Comparison of ENCODE assay signal across 1 cellular context in genomic region chr2:74399785-74400184, GRCh38.
TF ChIP-seq lines count a peak whose summit lies in the region.

No MANE protein-coding gene starts in this region.

TF ChIP-seq in IMR-90, 13 proteins besides CTCF, POLR2A, EP300 and RAD21:
- TF ChIP-seq MAFK (IDR thresholded peaks at IDR 0.05; ENCODE audit: low read depth, low read length) (no peak), SMC3 (IDR thresholded peaks at IDR 0.05; ENCODE audit: low read depth, low read length) (peak; percentile 54)
